In genomic region chr14:91607322-91608047, GRCh38 we compare ENCODE assay signal across 2 cellular contexts.
TF ChIP-seq lines count a peak whose summit lies in the region.

No MANE protein-coding gene starts in this region.

TF ChIP-seq in H1, 55 proteins besides CTCF, POLR2A, EP300 and RAD21:
- no peak for TF ChIP-seq E2F6 (IDR thresholded peaks at IDR 0.05)
- TF ChIP-seq CHD7 (IDR thresholded peaks at IDR 0.05; ENCODE audit: insufficient replicate concordance, low read length): no peak
- no peak for TF ChIP-seq KDM1A (IDR thresholded peaks at IDR 0.05; ENCODE audit: borderline replicate concordance, low read length)
- TF ChIP-seq PHF8 (conservative IDR thresholded peaks at IDR 0.05; ENCODE audit: low read depth, low read length): no peak
TF ChIP-seq in H1: peak in this region for 0.

TF ChIP-seq in HepG2, 621 proteins besides CTCF, POLR2A, EP300 and RAD21:
- 0 out of 2 replicates have a peak, but pooled peaks have one; percentile 35 for TF ChIP-seq MNT (IDR thresholded peaks at IDR 0.05)
- TF ChIP-seq PLRG1 (conservative IDR thresholded peaks at IDR 0.05): no peak
- TF ChIP-seq ZNF749 (CRISPR knock-in tag; IDR thresholded peaks at IDR 0.05; ENCODE audit: borderline replicate concordance): no peak
- TF ChIP-seq BATF2 (CRISPR knock-in tag; IDR thresholded peaks at IDR 0.05): no peak
- TF ChIP-seq ZNF274 (CRISPR knock-in tag; IDR thresholded peaks at IDR 0.05): no peak
- TF ChIP-seq HMG20A (CRISPR knock-in tag; IDR thresholded peaks at IDR 0.05; ENCODE audit: borderline replicate concordance): no peak
